In the genomic region with DNA sequence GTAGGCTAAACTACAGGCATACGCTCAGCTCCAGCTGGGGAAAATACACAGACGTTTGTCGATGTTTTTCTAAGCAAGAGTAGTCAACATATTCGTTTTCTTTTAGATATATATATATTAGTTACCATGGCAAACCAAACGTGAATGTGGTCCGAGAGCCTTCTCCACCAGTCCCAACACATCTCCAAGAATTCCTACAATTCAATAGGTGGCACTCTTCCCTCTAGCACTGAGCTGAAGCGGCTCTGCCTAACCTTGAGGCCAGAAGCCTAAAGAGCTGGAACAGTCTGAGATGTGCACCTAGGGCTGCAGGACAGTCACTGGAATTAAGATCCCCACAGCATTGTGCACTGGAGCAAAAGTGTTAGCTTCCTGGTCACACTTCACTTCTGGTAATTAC, we compare ENCODE assay signal across 9 cellular contexts.
A peak's percentile ranks its signal among the peaks of the same experiment; 100 is the strongest.
DNase-seq lines count a peak whose midpoint lies in the region; ATAC-seq and TF ChIP-seq lines count a peak whose summit lies in the region.
"Had no signal": no experiment of that assay in that cellular context is flagged by ENCODE, and none has a peak within 500 bp of the region (broad histone marks: within the 10 kb centered on the region; RNA-seq: fewer than 3 reads in every experiment).

No MANE protein-coding gene starts in this region.

- CTCF ChIA-PET in CD4-positive, alpha-beta memory T cell (lab: Charles Lee; ENCODE audit: partially characterized antibody), result no interaction called here

- H3K9me3 ChIP-seq in lower lobe of right lung (no peaks in the 10 kb centered on the region), gastroesophageal sphincter (no peaks in the 10 kb centered on the region)
- no peaks in the 10 kb centered on the region for H3K9me3 ChIP-seq in CD4-positive, alpha-beta memory T cell (ENCODE audit: control insufficient read depth in 1 of 2, low read length in 2 of 2)

- no peak for TF ChIP-seq EP300 in gastroesophageal sphincter (IDR thresholded peaks at IDR 0.05)

- ATAC-seq in lower lobe of right lung (peak; percentile 82 to 93), gastroesophageal sphincter (no peak)

- POLR2A ChIA-PET in CD4-positive, alpha-beta memory T cell (lab: Charles Lee; ENCODE audit: partially characterized antibody), result interaction anchor here (0.6 kb wide), 1 partner anchor 10 kb away, joined by 3 read pairs; no protein-coding TSS in a partner anchor

- H3K27ac ChIP-seq in C4-2B, result no peak overlapping the region
- H3K27ac ChIP-seq in brain microvascular endothelial cell, result no peak overlapping the region
- H3K27ac ChIP-seq in lower lobe of right lung, result no peak overlapping the region
- no peak overlapping the region for H3K27ac ChIP-seq in CD4-positive, alpha-beta memory T cell (ENCODE audit: low read depth, low read length)
- H3K27ac ChIP-seq in gastroesophageal sphincter, result no peak overlapping the region

- H3K4me1 ChIP-seq in lower lobe of right lung (no peaks in the 10 kb centered on the region), gastroesophageal sphincter (no peaks in the 10 kb centered on the region)
- H3K4me1 ChIP-seq in CD4-positive, alpha-beta memory T cell (ENCODE audit: insufficient read depth, low read length), result no peaks in the 10 kb centered on the region

- no peak overlapping the region for H3K27ac Mint-ChIP-seq in activated T-helper 2 cell treated with anti-CD3 and anti-CD28 coated beads, Interferon-gamma antibody, Interleukin-2, Interleukin-4, amounts not matched to agents 10 μg/mL and 5 μg/mL and 100 μg/mL, durations not matched to agents 14 hours and 24 hours and 36 hours
- H3K27ac Mint-ChIP-seq in CD4-positive, alpha-beta memory T cell, result no peak overlapping the region

- H3K27me3 Mint-ChIP-seq in activated T-helper 2 cell treated with anti-CD3 and anti-CD28 coated beads, Interferon-gamma antibody, Interleukin-2, Interleukin-4, amounts not matched to agents 10 μg/mL and 5 μg/mL and 100 μg/mL, durations not matched to agents 14 hours and 24 hours and 36 hours (ENCODE audit: low read depth), result no peaks in the 10 kb centered on the region
- H3K27me3 Mint-ChIP-seq in CD4-positive, alpha-beta memory T cell, result no peaks in the 10 kb centered on the region

- no peaks in the 10 kb centered on the region for H3K27me3 ChIP-seq in brain microvascular endothelial cell (replicated peaks)
- no peaks in the 10 kb centered on the region for H3K27me3 ChIP-seq in lower lobe of right lung (ENCODE audit: low read depth)
- H3K27me3 ChIP-seq in CD4-positive, alpha-beta memory T cell (ENCODE audit: insufficient read depth, low read length), result no peaks in the 10 kb centered on the region
- H3K27me3 ChIP-seq in gastroesophageal sphincter, result no peaks in the 10 kb centered on the region

- no peaks in the 10 kb centered on the region for H3K36me3 ChIP-seq in brain microvascular endothelial cell (replicated peaks)
- no peaks in the 10 kb centered on the region for H3K36me3 ChIP-seq in lower lobe of right lung
- no peaks in the 10 kb centered on the region for H3K36me3 ChIP-seq in CD4-positive, alpha-beta memory T cell (ENCODE audit: insufficient read depth, low read length)
- H3K36me3 ChIP-seq in gastroesophageal sphincter, result peaks cover 0 to 34% of the 10 kb centered on the region in 2 donors

- intact Hi-C loops in lower lobe of right lung (cut with DNase I), result no loop called here
- intact Hi-C loops in activated T-helper 2 cell treated with anti-CD3 and anti-CD28 coated beads, Interferon-gamma antibody, Interleukin-2, Interleukin-4, amounts not matched to agents 10 μg/mL and 5 μg/mL and 100 μg/mL, durations not matched to agents 14 hours and 24 hours and 36 hours (cut with micrococcal nuclease), result no loop called here
- intact Hi-C loops in CD4-positive, alpha-beta memory T cell (cut with micrococcal nuclease), result no loop called here

- H3K4me3 Mint-ChIP-seq in activated T-helper 2 cell treated with anti-CD3 and anti-CD28 coated beads, Interferon-gamma antibody, Interleukin-2, Interleukin-4, amounts not matched to agents 10 μg/mL and 5 μg/mL and 100 μg/mL, durations not matched to agents 14 hours and 24 hours and 36 hours (ENCODE audit: low read depth), result no peak overlapping the region
- no peak overlapping the region for H3K4me3 Mint-ChIP-seq in CD4-positive, alpha-beta memory T cell

- TF ChIP-seq CTCF in C4-2B (conservative IDR thresholded peaks at IDR 0.05), result peak; percentile 69
- TF ChIP-seq CTCF in brain microvascular endothelial cell (IDR thresholded peaks at IDR 0.05; ENCODE audit: low read depth, low read length, missing control alignments), result peak; percentile 48
- TF ChIP-seq CTCF in lower lobe of right lung (IDR thresholded peaks at IDR 0.05), result no peak
- TF ChIP-seq CTCF in GM20000 (IDR thresholded peaks at IDR 0.05; ENCODE audit: extremely low read depth, missing control alignments), result no peak
- no peak for TF ChIP-seq CTCF in gastroesophageal sphincter (IDR thresholded peaks at IDR 0.05)

- no peak for TF ChIP-seq POLR2A in gastroesophageal sphincter (IDR thresholded peaks at IDR 0.05)

- no peaks in the 10 kb centered on the region for H3K4me1 Mint-ChIP-seq in activated T-helper 2 cell treated with anti-CD3 and anti-CD28 coated beads, Interferon-gamma antibody, Interleukin-2, Interleukin-4, amounts not matched to agents 10 μg/mL and 5 μg/mL and 100 μg/mL, durations not matched to agents 14 hours and 24 hours and 36 hours (ENCODE audit: low read depth)
- no peaks in the 10 kb centered on the region for H3K4me1 Mint-ChIP-seq in CD4-positive, alpha-beta memory T cell

- 66 to 68% methylated on average over 6 to 7 of the region's 7 CpGs for WGBS in gastroesophageal sphincter (ENCODE audit: low coverage in 1 of 2), 2 donors

- no peaks in the 10 kb centered on the region for H3K9me3 Mint-ChIP-seq in activated T-helper 2 cell treated with anti-CD3 and anti-CD28 coated beads, Interferon-gamma antibody, Interleukin-2, Interleukin-4, amounts not matched to agents 10 μg/mL and 5 μg/mL and 100 μg/mL, durations not matched to agents 14 hours and 24 hours and 36 hours
- H3K9me3 Mint-ChIP-seq in CD4-positive, alpha-beta memory T cell, result no peaks in the 10 kb centered on the region

- no peak overlapping the region for H3K4me3 ChIP-seq in brain microvascular endothelial cell (ENCODE audit: low read depth, low read length)
- no peak overlapping the region for H3K4me3 ChIP-seq in lower lobe of right lung
- H3K4me3 ChIP-seq in CD4-positive, alpha-beta memory T cell (ENCODE audit: low read length in 2 of 2), result no peak overlapping the region
- H3K4me3 ChIP-seq in gastroesophageal sphincter, result no peak overlapping the region

- no peaks in the 10 kb centered on the region for H3K36me3 Mint-ChIP-seq in activated T-helper 2 cell treated with anti-CD3 and anti-CD28 coated beads, Interferon-gamma antibody, Interleukin-2, Interleukin-4, amounts not matched to agents 10 μg/mL and 5 μg/mL and 100 μg/mL, durations not matched to agents 14 hours and 24 hours and 36 hours (ENCODE audit: low read depth)
- H3K36me3 Mint-ChIP-seq in CD4-positive, alpha-beta memory T cell, result peaks cover 12 to 29% of the 10 kb centered on the region in 2 donors

- peak; percentile 22 for DNase-seq in M059J (ENCODE audit: low read depth)
- DNase-seq in brain microvascular endothelial cell, result peak; percentile 10
- no peak for DNase-seq in lower lobe of right lung
- DNase-seq in activated T-helper 2 cell treated with anti-CD3 and anti-CD28 coated beads, Interferon-gamma antibody, Interleukin-2, Interleukin-4, amounts not matched to agents 10 μg/mL and 5 μg/mL and 100 μg/mL, durations not matched to agents 14 hours and 24 hours and 36 hours (ENCODE audit: low spot score), result no peak
- DNase-seq in CD4-positive, alpha-beta memory T cell, result no peak
- DNase-seq in GM20000 (ENCODE audit: low spot score), result no peak
- DNase-seq: cortex of kidney had no signal

- in situ Hi-C loops in brain microvascular endothelial cell (cut with HindIII; ENCODE audit: low pct_ligation_motif_present, low sequenced_read_pairs), result no loop called here

Comparison
In these comparisons a context has a peak if more than half of its experiments do, and no peak if none do; other contexts are left out.
1. CTCF ChIP-seq: peak in C4-2B (single experiment) and brain microvascular endothelial cell (single experiment); none in lower lobe of right lung (single experiment), GM20000 (single experiment) and gastroesophageal sphincter (0 of 4).
2. DNase-seq: peak in M059J (single experiment) and brain microvascular endothelial cell (single experiment); none in lower lobe of right lung (single experiment), activated T-helper 2 cell treated with anti-CD3 and anti-CD28 coated beads, Interferon-gamma antibody, Interleukin-2, Interleukin-4, amounts not matched to agents 10 μg/mL and 5 μg/mL and 100 μg/mL, durations not matched to agents 14 hours and 24 hours and 36 hours (single experiment), CD4-positive, alpha-beta memory T cell (0 of 5) and GM20000 (single experiment).